ENCODE assay signal across 18 cellular contexts in genomic region chr6:13181398-13181797, GRCh38.
DNase-seq lines count a peak whose midpoint lies in the region; ATAC-seq, FAIRE-seq and TF ChIP-seq lines count a peak whose summit lies in the region.
"Had no signal": no experiment of that assay in that cellular context is flagged by ENCODE, and none has a peak within 500 bp of the region (broad histone marks: within the 10 kb centered on the region; RNA-seq: fewer than 3 reads in every experiment).

No MANE protein-coding gene starts in this region.

- H3K79me2 ChIP-seq in astrocyte (ENCODE audit: insufficient read depth, low read length) (no peaks in the 10 kb centered on the region), fibroblast of lung (ENCODE audit: control insufficient read depth, insufficient read depth, low read length) (no peaks in the 10 kb centered on the region)

- H4K20me1 ChIP-seq in astrocyte (ENCODE audit: insufficient read depth, low read length) (no peaks in the 10 kb centered on the region), fibroblast of lung (ENCODE audit: control insufficient read depth, extremely low read depth, insufficient read depth, low read length) (no peaks in the 10 kb centered on the region)

- no peaks in the 10 kb centered on the region for H3K4me1 ChIP-seq in astrocyte (ENCODE audit: insufficient read depth, low read length)
- no peaks in the 10 kb centered on the region for H3K4me1 ChIP-seq in fibroblast of lung (ENCODE audit: control insufficient read depth, extremely low read depth, insufficient read depth, low read length)
- H3K4me1 ChIP-seq: BE2C had no signal

- H3K4me3 Mint-ChIP-seq in astrocyte (ENCODE audit: unreplicated experiment) = no peak overlapping the region
- H3K4me3 Mint-ChIP-seq: CD4-positive, alpha-beta memory T cell; GM23338 had no signal

- H3K4me3 ChIP-seq in astrocyte (ENCODE audit: insufficient read depth, low read depth, low read length) = no peak overlapping the region
- peak overlapping the region in 3 of 4 experiments; percentile 9 to 42 (median 16) for H3K4me3 ChIP-seq in fibroblast of lung (replicated peaks in 1 of 4; ENCODE audit: control extremely low read depth in 1 of 4, insufficient read depth in 1 of 4, low read depth in 3 of 4, low read length in 4 of 4)
- H3K4me3 ChIP-seq: GM23338 had no signal

- no peaks in the 10 kb centered on the region for H3K36me3 ChIP-seq in astrocyte (ENCODE audit: insufficient read depth, low read length)
- no peaks in the 10 kb centered on the region for H3K36me3 ChIP-seq in fibroblast of lung (ENCODE audit: control insufficient read depth, insufficient read depth, low read length)
- H3K36me3 ChIP-seq: BE2C had no signal

- H3K9me3 ChIP-seq in astrocyte (ENCODE audit: insufficient read depth, low read depth, low read length) (no peaks in the 10 kb centered on the region), fibroblast of lung (ENCODE audit: control insufficient read depth, insufficient read depth, low read depth, low read length) (no peaks in the 10 kb centered on the region)
- H3K9me3 ChIP-seq: BE2C had no signal

- H3K4me1 Mint-ChIP-seq in astrocyte (ENCODE audit: low read depth, unreplicated experiment) = peaks cover 3% of the 10 kb centered on the region

- H2AFZ ChIP-seq in astrocyte (ENCODE audit: low read depth, low read length) (peak overlapping the region; percentile 28), fibroblast of lung (ENCODE audit: low read length) (peak overlapping the region; percentile 39)
- H2AFZ ChIP-seq: GM23338 had no signal

- H3K4me2 ChIP-seq in astrocyte (ENCODE audit: low read length) = peak overlapping the region; percentile 58
- peak overlapping the region; percentile 13 for H3K4me2 ChIP-seq in fibroblast of lung (ENCODE audit: extremely low read depth, insufficient read depth, low read length)
- H3K4me2 ChIP-seq: GM23338, KMS-11 had no signal

- no peak overlapping the region for H3K27ac Mint-ChIP-seq in astrocyte (ENCODE audit: unreplicated experiment)
- H3K27ac Mint-ChIP-seq: CD4-positive, alpha-beta memory T cell; GM23338 had no signal

- H3K9me3 Mint-ChIP-seq in astrocyte (ENCODE audit: unreplicated experiment) = peaks cover 4% of the 10 kb centered on the region
- H3K9me3 Mint-ChIP-seq: GM23338 had no signal

- H3K27me3 Mint-ChIP-seq in astrocyte (ENCODE audit: low read depth, unreplicated experiment) = peaks cover 4% of the 10 kb centered on the region

- ATAC-seq in GM21529 (IDR thresholded peaks at IDR 0.05; ENCODE audit: unreplicated experiment) = no peak
- no peak for ATAC-seq in GM19467 (IDR thresholded peaks at IDR 0.05; ENCODE audit: unreplicated experiment)
- ATAC-seq: GM23338, HCT116 had no signal

- H3K9ac ChIP-seq in astrocyte (ENCODE audit: low read length) (no peak overlapping the region), fibroblast of lung (ENCODE audit: insufficient read depth, low read length) (no peak overlapping the region)
- H3K9ac ChIP-seq: KMS-11 had no signal

- H3K27ac ChIP-seq in astrocyte (ENCODE audit: low read depth, low read length) = no peak overlapping the region
- no peak overlapping the region for H3K27ac ChIP-seq in fibroblast of lung (ENCODE audit: insufficient read depth, low read length)
- H3K27ac ChIP-seq: KMS-11 had no signal

- H3K27me3 ChIP-seq in astrocyte (ENCODE audit: insufficient read depth, low read length) (no peaks in the 10 kb centered on the region), fibroblast of lung (ENCODE audit: control insufficient read depth, insufficient read depth, low read length) (no peaks in the 10 kb centered on the region)

- TF ChIP-seq CTCF in astrocyte (IDR thresholded peaks at IDR 0.05; ENCODE audit: insufficient read depth, low read depth, low read length) (no peak), fibroblast of lung (conservative IDR thresholded peaks at IDR 0.05 in 1 of 2, IDR thresholded peaks at IDR 0.05 in 1 of 2; ENCODE audit: low read depth in 1 of 2, low read length in 2 of 2) (no peak)

- peaks cover 5% of the 10 kb centered on the region for H3K36me3 Mint-ChIP-seq in astrocyte (ENCODE audit: low read depth, unreplicated experiment)
- H3K36me3 Mint-ChIP-seq: CD4-positive, alpha-beta memory T cell had no signal

- DNase-seq in NCI-H2227 (lab: John Stamatoyannopoulos, UW; ENCODE audit: unreplicated experiment) (peak; percentile 64), astrocyte (ENCODE audit: low read depth) (no peak), fibroblast of lung (ENCODE audit: low read depth in 2 of 2) (no peak), renal cortical epithelial cell (ENCODE audit: low read depth) (peak; percentile 27), DMS79 (lab: John Stamatoyannopoulos, UW) (no peak)
- no peak for DNase-seq in activated CD4-positive, alpha-beta T cell treated with anti-CD3 and anti-CD28 coated beads for 1 hour
- DNase-seq: BE2C; CD4-positive, alpha-beta memory T cell; NCI-H1436; NCI-H2029; NCI-H2171 treated with DMSO at 0.1 percent for 48 hours; NCI-H510A; NCI-H82 had no signal

- FAIRE-seq in astrocyte (lab: Jason Lieb, UNC) = no peak

Comparison
In these comparisons a context has a peak if more than half of its experiments do, and no peak if none do; other contexts are left out.
1. DNase-seq: peak in NCI-H2227 (single experiment) and renal cortical epithelial cell (single experiment); none in astrocyte (single experiment), fibroblast of lung (0 of 2), DMS79 (single experiment) and activated CD4-positive, alpha-beta T cell treated with anti-CD3 and anti-CD28 coated beads for 1 hour (single experiment).